ENCODE assay signal across 20 cellular contexts in genomic region chr21:32020551-32020950, GRCh38.
"Had no signal": no experiment of that assay in that cellular context is flagged by ENCODE, and none has a peak within 500 bp of the region (broad histone marks: within the 10 kb centered on the region; RNA-seq: fewer than 3 reads in every experiment).

No MANE protein-coding gene starts in this region.

- H3K27me3 Mint-ChIP-seq: naive thymus-derived CD8-positive, alpha-beta T cell; stimulated activated naive CD8-positive, alpha-beta T cell treated with anti-CD3 and anti-CD28 coated beads, Interleukin-15, amount 100 ng/mL, for 72 hours had no signal

- H3K27me3 ChIP-seq: adrenal gland, cardiac muscle cell, esophagus squamous epithelium, heart right ventricle, suprapubic skin had no signal

- H3K4me1 ChIP-seq: adrenal gland had no signal

- H3K36me3 ChIP-seq: adrenal gland, cardiac muscle cell, esophagus squamous epithelium, heart right ventricle, suprapubic skin had no signal

- DNase-seq: activated CD4-positive, alpha-beta T cell treated with anti-CD3 and anti-CD28 coated beads for 1 hour; activated gamma-delta T cell treated with Interleukin-2 at 50 U/mL for 16 hours; effector CD8-positive, alpha-beta T cell; esophagus squamous epithelium; heart right ventricle; left ventricle myocardium superior; mesenchymal stem cell; naive thymus-derived CD8-positive, alpha-beta T cell; stimulated activated CD4-positive, alpha-beta T cell treated with anti-CD3 and anti-CD28 coated beads, Interleukin-15, amount 100 ng/mL, for 24 hours; stimulated activated CD4-positive, alpha-beta T cell treated with anti-CD3 and anti-CD28 coated beads, Interleukin-2, amount 100 ng/mL, for 48 hours; stimulated activated naive CD8-positive, alpha-beta T cell treated with anti-CD3 and anti-CD28 coated beads, Interleukin-15, amount 100 ng/mL, for 72 hours; trophoblast cell had no signal

- H3K27ac ChIP-seq: adrenal gland, cardiac muscle cell had no signal

- H3K4me1 Mint-ChIP-seq: stimulated activated naive CD8-positive, alpha-beta T cell treated with anti-CD3 and anti-CD28 coated beads, Interleukin-15, amount 100 ng/mL, for 72 hours had no signal

- ATAC-seq: activated naive CD4-positive, alpha-beta T cell treated with anti-CD3 and anti-CD28 coated beads, Interleukin-2, amount 50 U/mL, for 72 hours; naive thymus-derived CD8-positive, alpha-beta T cell; stimulated activated naive CD8-positive, alpha-beta T cell treated with anti-CD3 and anti-CD28 coated beads, Interleukin-15, amount 100 ng/mL, for 72 hours had no signal

- H3K27ac Mint-ChIP-seq: activated naive CD4-positive, alpha-beta T cell treated with anti-CD3 and anti-CD28 coated beads, Interleukin-2, amount 50 U/mL, for 72 hours; activated T-helper 1 cell treated with anti-CD3 and anti-CD28 coated beads, Interleukin-12 subunit alpha, Interleukin-12 subunit beta, Interleukin-2, Interleukin-4 antibody, amounts not matched to agents 30 ng/mL and 10 ng/mL and 1 ng/mL, durations not matched to agents 14 hours and 24 hours and 36 hours; dendritic cell treated with granulocyte-macrophage colony-stimulating factor and Interleukin-4, amounts not matched to agents 40 ng/mL and 50 ng/mL, for 4 days; naive thymus-derived CD8-positive, alpha-beta T cell; T-helper 1 cell treated with Interleukin-12 subunit alpha and Interleukin-12 subunit beta and Interleukin-4 antibody, amounts not matched to agents 30 μg/mL and 1 μg/mL, for 36 hours had no signal

- H3K4me3 Mint-ChIP-seq: activated T-helper 1 cell treated with anti-CD3 and anti-CD28 coated beads, Interleukin-12 subunit alpha, Interleukin-12 subunit beta, Interleukin-2, Interleukin-4 antibody, amounts not matched to agents 30 ng/mL and 10 ng/mL and 1 ng/mL, durations not matched to agents 14 hours and 24 hours and 36 hours; dendritic cell treated with granulocyte-macrophage colony-stimulating factor and Interleukin-4, amounts not matched to agents 40 ng/mL and 50 ng/mL, for 4 days; naive thymus-derived CD8-positive, alpha-beta T cell; stimulated activated naive CD8-positive, alpha-beta T cell treated with anti-CD3 and anti-CD28 coated beads, Interleukin-15, amount 100 ng/mL, for 72 hours; T-helper 1 cell treated with Interleukin-12 subunit alpha and Interleukin-12 subunit beta and Interleukin-4 antibody, amounts not matched to agents 30 μg/mL and 1 μg/mL, for 36 hours had no signal

- FAIRE-seq: endothelial cell of umbilical vein had no signal

- H3K9me3 ChIP-seq: adrenal gland, esophagus squamous epithelium, heart right ventricle, suprapubic skin had no signal

- H3K4me3 ChIP-seq: adrenal gland, cardiac muscle cell, esophagus squamous epithelium, heart right ventricle, suprapubic skin had no signal

- H3K9me3 Mint-ChIP-seq: activated naive CD4-positive, alpha-beta T cell treated with anti-CD3 and anti-CD28 coated beads, Interleukin-2, amount 50 U/mL, for 72 hours; activated T-helper 1 cell treated with anti-CD3 and anti-CD28 coated beads, Interleukin-12 subunit alpha, Interleukin-12 subunit beta, Interleukin-2, Interleukin-4 antibody, amounts not matched to agents 30 ng/mL and 10 ng/mL and 1 ng/mL, durations not matched to agents 14 hours and 24 hours and 36 hours; dendritic cell treated with granulocyte-macrophage colony-stimulating factor and Interleukin-4, amounts not matched to agents 40 ng/mL and 50 ng/mL, for 4 days; stimulated activated naive CD8-positive, alpha-beta T cell treated with anti-CD3 and anti-CD28 coated beads, Interleukin-15, amount 100 ng/mL, for 72 hours; T-helper 1 cell treated with Interleukin-12 subunit alpha and Interleukin-12 subunit beta and Interleukin-4 antibody, amounts not matched to agents 30 μg/mL and 1 μg/mL, for 36 hours had no signal

- H3K36me3 Mint-ChIP-seq: activated naive CD4-positive, alpha-beta T cell treated with anti-CD3 and anti-CD28 coated beads, Interleukin-2, amount 50 U/mL, for 72 hours; naive thymus-derived CD8-positive, alpha-beta T cell had no signal
